ENCODE assay signal across 29 cellular contexts in the genomic region with DNA sequence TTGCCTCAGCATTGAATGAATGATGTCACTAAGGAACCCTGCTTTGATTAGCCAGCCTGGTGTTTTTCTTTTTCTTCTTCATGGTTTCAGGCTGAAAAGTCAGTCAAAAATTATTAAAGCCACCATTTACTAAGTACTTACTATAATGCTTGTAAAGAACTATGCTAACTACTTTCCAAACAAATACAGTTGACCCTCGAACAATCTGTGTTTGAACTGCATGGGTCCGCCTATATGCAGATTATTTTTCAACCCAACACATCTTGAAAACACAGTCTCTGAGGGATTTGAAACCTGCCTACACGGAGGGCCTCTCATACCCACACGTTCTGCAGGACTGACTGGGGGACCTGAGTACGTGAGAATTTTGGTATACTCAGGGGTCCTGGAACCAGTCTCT.
"Had no signal": no experiment of that assay in that cellular context is flagged by ENCODE, and none has a peak within 500 bp of the region (broad histone marks: within the 10 kb centered on the region; RNA-seq: fewer than 3 reads in every experiment).

No MANE protein-coding gene starts in this region.

- H3K9me3 Mint-ChIP-seq: activated CD4-positive, alpha-beta memory T cell treated with anti-CD3 and anti-CD28 coated beads, Interleukin-2, amount 10 ng/mL, durations not matched to agents 7 days and 5 days; activated CD4-positive, alpha-beta T cell treated with anti-CD3 and anti-CD28 coated beads, Interleukin-2, amount 10 ng/mL, durations not matched to agents 7 days and 5 days; activated T-cell treated with anti-CD3 and anti-CD28 coated beads, Interleukin-2, amount 50 U/mL, for 24 hours; activated T-cell treated with anti-CD3 and anti-CD28 coated beads, Interleukin-2, amount 50 U/mL, for 72 hours; central memory CD8-positive, alpha-beta T cell; dendritic cell treated with granulocyte-macrophage colony-stimulating factor and Interleukin-4, amounts not matched to agents 40 ng/mL and 50 ng/mL, for 4 days had no signal

- H3K27ac Mint-ChIP-seq: activated CD4-positive, alpha-beta memory T cell treated with anti-CD3 and anti-CD28 coated beads, Interleukin-2, amount 10 ng/mL, durations not matched to agents 7 days and 5 days; activated CD4-positive, alpha-beta T cell treated with anti-CD3 and anti-CD28 coated beads, Interleukin-2, amount 10 ng/mL, durations not matched to agents 7 days and 5 days; activated T-cell treated with anti-CD3 and anti-CD28 coated beads, Interleukin-2, amount 50 U/mL, for 24 hours; activated T-cell treated with anti-CD3 and anti-CD28 coated beads, Interleukin-2, amount 50 U/mL, for 72 hours; dendritic cell treated with granulocyte-macrophage colony-stimulating factor and Interleukin-4, amounts not matched to agents 40 ng/mL and 50 ng/mL, for 4 days had no signal

- H3K27ac ChIP-seq: brain microvascular endothelial cell, coronary artery, dorsolateral prefrontal cortex, esophagus squamous epithelium, gastroesophageal sphincter had no signal

- H3K36me3 ChIP-seq: brain microvascular endothelial cell, esophagus squamous epithelium, gastroesophageal sphincter had no signal

- H3K27me3 ChIP-seq: brain microvascular endothelial cell, dorsolateral prefrontal cortex, esophagus squamous epithelium, gastroesophageal sphincter had no signal

- H3K4me3 Mint-ChIP-seq: activated CD4-positive, alpha-beta memory T cell treated with anti-CD3 and anti-CD28 coated beads, Interleukin-2, amount 10 ng/mL, durations not matched to agents 7 days and 5 days; activated CD4-positive, alpha-beta T cell treated with anti-CD3 and anti-CD28 coated beads, Interleukin-2, amount 10 ng/mL, durations not matched to agents 7 days and 5 days; activated naive CD8-positive, alpha-beta T cell; activated T-cell treated with anti-CD3 and anti-CD28 coated beads, Interleukin-2, amount 50 U/mL, for 24 hours; activated T-cell treated with anti-CD3 and anti-CD28 coated beads, Interleukin-2, amount 50 U/mL, for 72 hours; central memory CD8-positive, alpha-beta T cell; dendritic cell treated with granulocyte-macrophage colony-stimulating factor and Interleukin-4, amounts not matched to agents 40 ng/mL and 50 ng/mL, for 4 days had no signal

- H3K27me3 Mint-ChIP-seq: activated CD4-positive, alpha-beta memory T cell treated with anti-CD3 and anti-CD28 coated beads, Interleukin-2, amount 10 ng/mL, durations not matched to agents 7 days and 5 days; activated CD4-positive, alpha-beta T cell treated with anti-CD3 and anti-CD28 coated beads, Interleukin-2, amount 10 ng/mL, durations not matched to agents 7 days and 5 days; activated naive CD8-positive, alpha-beta T cell; activated T-cell treated with anti-CD3 and anti-CD28 coated beads, Interleukin-2, amount 50 U/mL, for 24 hours; central memory CD8-positive, alpha-beta T cell; dendritic cell treated with granulocyte-macrophage colony-stimulating factor and Interleukin-4, amounts not matched to agents 40 ng/mL and 50 ng/mL, for 4 days had no signal

- H3K9me3 ChIP-seq: esophagus squamous epithelium, gastroesophageal sphincter had no signal

- DNase-seq: activated CD4-positive, alpha-beta memory T cell treated with anti-CD3 and anti-CD28 coated beads, Interleukin-2, amount 10 ng/mL, durations not matched to agents 7 days and 5 days; activated CD4-positive, alpha-beta T cell treated with anti-CD3 and anti-CD28 coated beads for 4 hours; activated CD4-positive, alpha-beta T cell treated with anti-CD3 and anti-CD28 coated beads, Interleukin-2, amount 10 ng/mL, durations not matched to agents 7 days and 5 days; activated CD4-positive, alpha-beta T cell treated with anti-CD3 and anti-CD28 coated beads, Interleukin-2, amount 50 U/mL, for 4 hours; activated CD4-positive, CD25-positive, alpha-beta regulatory T cell; activated CD4-positive, CD25-positive, alpha-beta regulatory T cell treated with anti-CD3 and anti-CD28 coated beads, Interleukin-2, amount 50 U/mL, for 72 hours; activated CD8-positive, alpha-beta memory T cell treated with anti-CD3 and anti-CD28 coated beads, Interleukin-2, amount 50 U/mL, for 48 hours; activated effector memory CD4-positive, alpha-beta T cell treated with Interleukin-2 at 50 U/mL for 16 hours; activated gamma-delta T cell treated with Interleukin-2 at 50 U/mL for 16 hours; activated naive CD4-positive, alpha-beta T cell treated with anti-CD3 and anti-CD28 coated beads, Interleukin-2, amount 50 U/mL, for 16 hours; activated naive CD4-positive, alpha-beta T cell treated with Interleukin-2 at 50 U/mL for 16 hours; activated T-cell treated with anti-CD3 and anti-CD28 coated beads for 4 hours; activated T-cell treated with anti-CD3 and anti-CD28 coated beads, Interleukin-2, amount 50 U/mL, for 24 hours; activated T-cell treated with anti-CD3 and anti-CD28 coated beads, Interleukin-2, amount 50 U/mL, for 72 hours; amniotic stem cell; anterior cingulate cortex; brain microvascular endothelial cell; dorsolateral prefrontal cortex; effector memory CD4-positive, alpha-beta T cell; erythroblast; esophagus squamous epithelium; foreskin melanocyte; T-helper 1 cell; T-helper 2 cell had no signal

- ATAC-seq: activated T-cell treated with anti-CD3 and anti-CD28 coated beads, Interleukin-2, amount 50 U/mL, for 72 hours; gastroesophageal sphincter had no signal

- H3K4me3 ChIP-seq: coronary artery, dorsolateral prefrontal cortex, esophagus squamous epithelium, gastroesophageal sphincter had no signal
